In the genomic region with DNA sequence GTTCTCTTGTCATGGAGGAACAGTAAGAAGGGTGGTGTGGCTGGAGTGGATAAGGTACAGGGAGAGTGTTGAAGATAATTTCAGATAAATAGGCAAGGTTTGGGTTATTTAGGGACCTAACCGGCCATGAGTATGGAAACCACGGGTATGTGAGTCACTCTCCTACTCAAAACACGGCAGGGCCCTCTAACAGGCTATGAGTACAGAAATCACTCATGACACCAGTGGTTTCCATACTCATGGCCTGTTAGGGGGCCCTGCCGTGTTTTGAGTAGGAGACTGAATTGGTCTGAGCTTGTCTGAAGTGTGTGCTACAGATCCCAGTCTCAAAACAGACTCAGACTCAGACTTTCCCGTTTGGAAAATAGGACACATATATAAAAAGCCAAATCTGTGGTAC, we compare ENCODE assay signal across 19 cellular contexts.
DNase-seq lines count a peak whose midpoint lies in the region; ATAC-seq and TF ChIP-seq lines count a peak whose summit lies in the region.
"Had no signal": no experiment of that assay in that cellular context is flagged by ENCODE, and none has a peak within 500 bp of the region (broad histone marks: within the 10 kb centered on the region; RNA-seq: fewer than 3 reads in every experiment).

No MANE protein-coding gene starts in this region.

- in situ Hi-C loops in brain microvascular endothelial cell (cut with HindIII; ENCODE audit: low pct_ligation_motif_present, low sequenced_read_pairs) = no loop called here

- no peaks in the 10 kb centered on the region for H3K4me1 Mint-ChIP-seq in CD4-positive, alpha-beta T cell (ENCODE audit: low read depth)
- H3K4me1 Mint-ChIP-seq: CD8-positive, alpha-beta memory T cell had no signal

- intact Hi-C loops in CD4-positive, alpha-beta T cell (cut with DNase I, micrococcal nuclease) = no loop called here
- intact Hi-C loops in tibial artery (cut with DNase I; ENCODE audit: low total_unique reads) = no loop called here

- CTCF ChIA-PET in CD4-positive, alpha-beta T cell (lab: Charles Lee) = no interaction called here

- H3K27ac Mint-ChIP-seq in CD4-positive, alpha-beta T cell = no peak overlapping the region
- H3K27ac Mint-ChIP-seq: CD8-positive, alpha-beta memory T cell had no signal

- H3K4me3 ChIP-seq in GM06990 (replicated peaks; ENCODE audit: low read depth, low read length) (no peak overlapping the region), brain microvascular endothelial cell (ENCODE audit: low read depth, low read length) (no peak overlapping the region), tibial artery (no peak overlapping the region)
- H3K4me3 ChIP-seq: BLaER1, PC-9 had no signal

- no peaks in the 10 kb centered on the region for H3K4me1 ChIP-seq in tibial artery
- H3K4me1 ChIP-seq: BLaER1 had no signal

- no peaks in the 10 kb centered on the region for H3K9me3 ChIP-seq in CD4-positive, alpha-beta T cell (ENCODE audit: control insufficient read depth, low read length)
- no peaks in the 10 kb centered on the region for H3K9me3 ChIP-seq in tibial artery
- H3K9me3 ChIP-seq: BLaER1 had no signal

- POLR2A ChIA-PET in CD4-positive, alpha-beta T cell (lab: Charles Lee) = no interaction called here

- H3K27me3 Mint-ChIP-seq in CD4-positive, alpha-beta T cell = no peaks in the 10 kb centered on the region
- H3K27me3 Mint-ChIP-seq: CD8-positive, alpha-beta memory T cell had no signal

- H3K36me3 Mint-ChIP-seq in CD4-positive, alpha-beta T cell (ENCODE audit: low read depth) = no peaks in the 10 kb centered on the region
- H3K36me3 Mint-ChIP-seq: CD8-positive, alpha-beta memory T cell had no signal

- H3K27ac ChIP-seq in brain microvascular endothelial cell (no peak overlapping the region), tibial artery (no peak overlapping the region)
- no peak overlapping the region for H3K27ac ChIP-seq in CD4-positive, alpha-beta T cell (ENCODE audit: low read depth, low read length)
- H3K27ac ChIP-seq: BLaER1, PC-9 had no signal

- ATAC-seq in GM19463 (IDR thresholded peaks at IDR 0.05; ENCODE audit: unreplicated experiment) (peak; percentile 80), HG03439 (IDR thresholded peaks at IDR 0.05; ENCODE audit: unreplicated experiment) (peak; percentile 65), HG02938 (IDR thresholded peaks at IDR 0.05; ENCODE audit: unreplicated experiment) (no peak), esophagus mucosa (no peak)
- ATAC-seq in CD4-positive, alpha-beta T cell (ENCODE audit: poor library complexity) = no peak
- ATAC-seq: HepG2 had no signal

- H3K9me3 Mint-ChIP-seq in CD4-positive, alpha-beta T cell = peaks cover 2% of the 10 kb centered on the region

- DNase-seq in GM06990 (ENCODE audit: extremely low read depth, insufficient read length) (peak; percentile 7), brain microvascular endothelial cell (peak; percentile 6), tibial artery (no peak)
- DNase-seq in CD4-positive, alpha-beta T cell = no peak
- DNase-seq: CD8-positive, alpha-beta memory T cell; DMS79 treated with DMSO at 0.1 percent for 48 hours; KG1; NCI-H1436 treated with DMSO at 0.1 percent for 48 hours; NCI-H2029 treated with DMSO at 0.1 percent for 48 hours; NCI-H2171 treated with DMSO at 0.1 percent for 48 hours; NCI-H446 treated with DMSO at 0.1 percent for 48 hours; NCI-H748 treated with DMSO at 0.1 percent for 48 hours; PC-9 had no signal

- no peak for TF ChIP-seq CTCF in GM06990 (IDR thresholded peaks at IDR 0.05; ENCODE audit: insufficient read depth, low read length, poor library complexity, severe bottlenecking)
- no peak for TF ChIP-seq CTCF in brain microvascular endothelial cell (IDR thresholded peaks at IDR 0.05; ENCODE audit: low read depth, low read length, missing control alignments)
- no peak for TF ChIP-seq CTCF in CD4-positive, alpha-beta T cell (IDR thresholded peaks at IDR 0.05)
- TF ChIP-seq CTCF in tibial artery (IDR thresholded peaks at IDR 0.05) = no peak

- H3K36me3 ChIP-seq in GM06990 (ENCODE audit: control insufficient read depth, insufficient read depth, low read length) (no peaks in the 10 kb centered on the region), brain microvascular endothelial cell (replicated peaks) (no peaks in the 10 kb centered on the region), tibial artery (no peaks in the 10 kb centered on the region)
- H3K36me3 ChIP-seq: BLaER1 had no signal

- H3K27me3 ChIP-seq in GM06990 (replicated peaks; ENCODE audit: control insufficient read depth, insufficient read depth, low read length) (no peaks in the 10 kb centered on the region), brain microvascular endothelial cell (replicated peaks) (no peaks in the 10 kb centered on the region), tibial artery (no peaks in the 10 kb centered on the region)
- H3K27me3 ChIP-seq in CD4-positive, alpha-beta T cell (ENCODE audit: control insufficient read depth, insufficient read depth, low read length) = no peaks in the 10 kb centered on the region
- H3K27me3 ChIP-seq: BLaER1 had no signal

- no peak overlapping the region for H3K4me3 Mint-ChIP-seq in CD4-positive, alpha-beta T cell
- H3K4me3 Mint-ChIP-seq: CD8-positive, alpha-beta memory T cell had no signal

Comparison
In these comparisons a context has a peak if more than half of its experiments do, and no peak if none do; other contexts are left out.
1. DNase-seq: peak in GM06990 (single experiment) and brain microvascular endothelial cell (single experiment); none in CD4-positive, alpha-beta T cell (0 of 10) and tibial artery (0 of 2).
2. ATAC-seq: peak in GM19463 (single experiment) and HG03439 (single experiment); none in HG02938 (single experiment), esophagus mucosa (single experiment) and CD4-positive, alpha-beta T cell (single experiment).